Comparison of ENCODE assay signal across 8 cellular contexts in the genomic region with DNA sequence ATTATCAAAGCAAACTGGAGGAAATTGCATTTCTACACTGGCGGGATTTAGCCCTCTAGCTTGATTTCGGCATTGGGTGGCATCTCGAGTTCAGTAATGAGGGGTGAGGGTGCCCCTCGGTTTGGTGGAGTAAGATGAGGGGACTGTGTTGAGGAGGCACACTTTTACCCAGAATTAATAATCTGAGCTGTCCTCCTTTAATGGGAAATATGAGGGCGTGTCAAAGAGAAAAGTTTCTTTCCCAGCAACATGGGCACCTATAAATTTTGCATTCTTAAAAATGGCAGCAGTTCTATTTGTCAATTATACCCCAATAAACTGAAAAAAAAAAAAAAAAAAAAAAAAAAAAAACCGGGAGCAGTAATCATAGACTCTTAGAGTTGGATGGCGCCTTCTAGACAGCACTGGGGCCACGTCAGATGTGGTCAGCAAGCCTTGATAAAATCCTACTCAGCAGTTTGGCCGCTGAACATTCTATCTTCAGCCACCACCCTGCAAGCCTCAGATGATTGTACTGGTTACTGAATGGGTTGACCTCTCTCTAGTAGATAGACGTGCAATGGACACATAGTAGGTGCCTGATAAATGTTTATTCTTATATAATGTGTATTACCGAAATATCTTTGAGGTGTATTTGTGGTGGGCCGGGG. TPM values are rescaled to one million over a fixed set of nuclear protein-coding genes. Genes with fewer than 3 reads are reported as not detected.
DNase-seq lines count a peak whose midpoint lies in the region; ATAC-seq and TF ChIP-seq lines count a peak whose summit lies in the region.

No MANE protein-coding gene starts in this region.

- H3K9me3 ChIP-seq in CD4-positive, alpha-beta T cell (ENCODE audit: control insufficient read depth, low read length) = no peaks in the 10 kb centered on the region
- no peaks in the 10 kb centered on the region for H3K9me3 ChIP-seq in NT2/D1 (ENCODE audit: insufficient read depth, low read length)

- CTCF ChIA-PET in CD4-positive, alpha-beta T cell (lab: Charles Lee) = interaction anchor here (0.5 kb wide), 1 partner anchor 722 kb away, joined by 3 read pairs; no protein-coding TSS in a partner anchor

- H3K4me3 Mint-ChIP-seq in CD4-positive, alpha-beta T cell = peak overlapping the region; percentile 59

- peak overlapping the region; percentile 58 for H3K4me3 ChIP-seq in NT2/D1 (ENCODE audit: insufficient read length, low read depth)

- peaks cover 6% of the 10 kb centered on the region for H3K4me1 Mint-ChIP-seq in CD4-positive, alpha-beta T cell (ENCODE audit: low read depth)

- no peaks in the 10 kb centered on the region for H3K36me3 Mint-ChIP-seq in CD4-positive, alpha-beta T cell (ENCODE audit: low read depth)

- peaks cover 4% of the 10 kb centered on the region for H3K4me1 ChIP-seq in NT2/D1 (ENCODE audit: insufficient read depth, insufficient read length)

- no peak for ATAC-seq in CD4-positive, alpha-beta T cell (ENCODE audit: poor library complexity)
- ATAC-seq in HG03025 (IDR thresholded peaks at IDR 0.05; ENCODE audit: low FRiP score, unreplicated experiment) = no peak
- ATAC-seq in HG03045 (IDR thresholded peaks at IDR 0.05; ENCODE audit: unreplicated experiment) = no peak

- no peak for TF ChIP-seq CTCF in CD4-positive, alpha-beta T cell (IDR thresholded peaks at IDR 0.05)

- no peak overlapping the region for H3K27ac Mint-ChIP-seq in CD4-positive, alpha-beta T cell

- H3K9ac ChIP-seq in NT2/D1 (ENCODE audit: insufficient read length, low read depth) = peak overlapping the region; percentile 57

- H3K27me3 ChIP-seq in CD4-positive, alpha-beta T cell (ENCODE audit: control insufficient read depth, insufficient read depth, low read length) = peaks cover 47% of the 10 kb centered on the region
- peaks cover 3% of the 10 kb centered on the region for H3K27me3 ChIP-seq in NT2/D1 (ENCODE audit: insufficient read depth, insufficient read length)

- peaks cover 5% of the 10 kb centered on the region for H3K36me3 ChIP-seq in NT2/D1 (ENCODE audit: insufficient read depth, insufficient read length, low read length)

- POLR2A ChIA-PET in CD4-positive, alpha-beta T cell (lab: Charles Lee) = no interaction called here

- H3K9me3 Mint-ChIP-seq in CD4-positive, alpha-beta T cell = no peaks in the 10 kb centered on the region

- intact Hi-C loops in CD4-positive, alpha-beta T cell (cut with DNase I, micrococcal nuclease) = no loop called here

- no peak for DNase-seq in CD4-positive, alpha-beta T cell
- DNase-seq in NT2/D1 (ENCODE audit: low read depth, low spot score) (no peak), dermis blood vessel endothelial cell (peak; percentile 67), mucosa of gallbladder (ENCODE audit: low spot score) (peak; percentile 54), SK-N-DZ (ENCODE audit: low spot score) (no peak)
- no peak for DNase-seq in effector CD8-positive, alpha-beta T cell (lab: John Stamatoyannopoulos, UW)

- peaks cover 61% of the 10 kb centered on the region for H3K27me3 Mint-ChIP-seq in CD4-positive, alpha-beta T cell

- no peak overlapping the region for H3K27ac ChIP-seq in CD4-positive, alpha-beta T cell (ENCODE audit: low read depth, low read length)

RNA-seq across cellular contexts. Expression of a gene that starts 0.9 kb away (rescaled TPM):
- total RNA-seq in CD4-positive, alpha-beta T cell = not detected
- total RNA-seq in dermis blood vessel endothelial cell (98.9 and 138 TPM in 2 replicates), mucosa of gallbladder (96.4 TPM)
- 0.22 and 4.8 TPM in 2 replicates for polyA plus RNA-seq in SK-N-DZ (2014; cell fraction: cytosol; rRNA removed)
- polyA plus RNA-seq in SK-N-DZ (2014; cell fraction: nucleus; rRNA removed) = 0.12 and 0.29 TPM in 2 replicates

Comparison
In these comparisons a context has a peak if more than half of its experiments do, and no peak if none do; other contexts are left out.
1. DNase-seq: peak in dermis blood vessel endothelial cell (single experiment) and mucosa of gallbladder (single experiment); none in CD4-positive, alpha-beta T cell (0 of 10), NT2/D1 (single experiment), SK-N-DZ (single experiment) and effector CD8-positive, alpha-beta T cell (single experiment).
2. RNA of a gene that starts 0.9 kb away (total RNA-seq): 98.9 to 138 TPM in dermis blood vessel endothelial cell and 96.4 TPM in mucosa of gallbladder (single experiment); not detected in CD4-positive, alpha-beta T cell; every median in the first group is over 10 times any median in the second.